ENCODE assay signal across 6 cellular contexts in genomic region chr19:10282043-10282442, GRCh38. TPM values are rescaled to one million over a fixed set of nuclear protein-coding genes. Genes with fewer than 3 reads are reported as not detected.
"Had no signal": no experiment of that assay in that cellular context is flagged by ENCODE, and none has a peak within 500 bp of the region (broad histone marks: within the 10 kb centered on the region; RNA-seq: fewer than 3 reads in every experiment).

No MANE protein-coding gene starts in this region.

RNA-seq across cellular contexts. Expression of gene ICAM4, which starts 4.7 kb away (rescaled TPM):
- total RNA-seq: neural crest cell, osteocyte, sciatic nerve, suprapubic skin, vagina had no signal

RNA-seq across cellular contexts. Expression of gene ICAM5, which starts 7.7 kb away (rescaled TPM):
- total RNA-seq: neural crest cell had no signal
- polyA plus RNA-seq: naive thymus-derived CD4-positive, alpha-beta T cell had no signal
